11 cellular contexts compared by ENCODE assay signal in the genomic region with DNA sequence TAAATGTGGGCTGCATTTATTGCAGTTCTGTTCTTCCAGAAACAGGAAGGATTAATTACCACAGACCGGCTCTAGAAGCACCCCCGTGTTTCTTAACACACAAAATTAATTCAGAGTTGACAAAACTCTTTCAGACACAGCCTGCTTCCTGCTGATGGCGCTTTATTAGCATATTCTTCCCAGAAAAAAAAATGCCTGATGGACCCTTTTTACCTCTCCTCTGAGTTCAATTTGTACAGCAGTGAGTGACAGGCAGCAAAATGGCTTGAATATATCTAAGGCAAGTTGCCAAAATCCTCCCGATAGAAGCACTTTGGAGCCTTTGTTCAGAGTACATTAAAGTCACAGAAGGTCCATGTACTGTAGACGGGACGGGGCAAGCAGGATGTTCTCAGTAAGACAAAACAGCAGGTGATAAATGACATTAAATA.
DNase-seq lines count a peak whose midpoint lies in the region; ATAC-seq and TF ChIP-seq lines count a peak whose summit lies in the region.
"Had no signal": no experiment of that assay in that cellular context is flagged by ENCODE, and none has a peak within 500 bp of the region (broad histone marks: within the 10 kb centered on the region; RNA-seq: fewer than 3 reads in every experiment).

No MANE protein-coding gene starts in this region.

- no peak for TF ChIP-seq CTCF in hepatocyte (IDR thresholded peaks at IDR 0.05; ENCODE audit: poor library complexity)
- no peak for TF ChIP-seq CTCF in lower leg skin (IDR thresholded peaks at IDR 0.05)

- no peak overlapping the region for H3K4me3 ChIP-seq in hepatocyte
- no peak overlapping the region for H3K4me3 ChIP-seq in lower leg skin (ENCODE audit: low read depth, poor library complexity, severe bottlenecking)
- H3K4me3 ChIP-seq: PC-9 had no signal

- no peaks in the 10 kb centered on the region for H3K36me3 ChIP-seq in hepatocyte (replicated peaks; ENCODE audit: insufficient read depth, low read depth)

- H3K27ac ChIP-seq in hepatocyte: no peak overlapping the region
- H3K27ac ChIP-seq: PC-9 had no signal

- H3K27me3 ChIP-seq in hepatocyte: no peaks in the 10 kb centered on the region

- no peak for ATAC-seq in Right ventricle myocardium superior (ENCODE audit: poor library complexity)
- ATAC-seq: effector memory CD8-positive, alpha-beta T cell had no signal

- WGBS in hepatocyte (ENCODE audit: low lambda C conversion rate, missing lambda C conversion rate): 32% methylated on average over 6 of the region's 6 CpGs
- WGBS in lower leg skin, 2 donors: 7 to 11% methylated on average over 6 of the region's 6 CpGs

- no peaks in the 10 kb centered on the region for H4K20me1 ChIP-seq in hepatocyte (ENCODE audit: insufficient read depth, poor library complexity, severe bottlenecking)

- H3K4me1 ChIP-seq in hepatocyte (ENCODE audit: insufficient read depth): no peaks in the 10 kb centered on the region

- intact Hi-C loops in lower leg skin (cut with DNase I; ENCODE audit: low total_unique reads): no loop called here
- intact Hi-C loops in Right ventricle myocardium superior (cut with DNase I): no loop called here

- no peak for TF ChIP-seq POLR2A in lower leg skin (IDR thresholded peaks at IDR 0.05)

- H3K9me2 ChIP-seq in hepatocyte (replicated peaks; ENCODE audit: insufficient read depth): no peaks in the 10 kb centered on the region

- peak overlapping the region; percentile 61 for H3K4me2 ChIP-seq in hepatocyte
- H3K4me2 ChIP-seq: PC-9 had no signal

- peak overlapping the region; percentile 22 for H2AFZ ChIP-seq in hepatocyte
- H2AFZ ChIP-seq: PC-9 had no signal

- no peaks in the 10 kb centered on the region for H3K9me3 ChIP-seq in hepatocyte (ENCODE audit: low read depth)

- DNase-seq in Ammon's horn (ENCODE audit: low spot score) (peak; percentile 24), MV-4-11 (lab: John Stamatoyannopoulos, UW) (peak; percentile 56), SIG-M5 treated with dmso at 0.1 percent for 504 hours (lab: John Stamatoyannopoulos, UW; ENCODE audit: unreplicated experiment) (peak; percentile 95), hepatocyte (ENCODE audit: low spot score) (no peak), lower leg skin (ENCODE audit: low spot score in 2 of 2) (no peak), Right ventricle myocardium superior (no peak), LoVo (ENCODE audit: low spot score) (no peak)
- no peak for DNase-seq in effector CD4-positive, alpha-beta T cell
- DNase-seq: activated naive CD4-positive, alpha-beta T cell treated with anti-CD3 and anti-CD28 coated beads for 36 hours; effector memory CD8-positive, alpha-beta T cell; PC-9 had no signal

- H3K79me2 ChIP-seq in hepatocyte: no peaks in the 10 kb centered on the region

Comparison
In these comparisons a context has a peak if more than half of its experiments do, and no peak if none do; other contexts are left out.
1. DNase-seq: peak in Ammon's horn (single experiment), MV-4-11 (single experiment) and SIG-M5 treated with dmso at 0.1 percent for 504 hours (single experiment); none in hepatocyte (single experiment), lower leg skin (0 of 2), Right ventricle myocardium superior (single experiment), LoVo (single experiment) and effector CD4-positive, alpha-beta T cell (single experiment).